Comparison of ENCODE assay signal across 17 cellular contexts in genomic region chr6:27685278-27685677, GRCh38.
DNase-seq lines count a peak whose midpoint lies in the region; ATAC-seq, FAIRE-seq and TF ChIP-seq lines count a peak whose summit lies in the region.
"Had no signal": no experiment of that assay in that cellular context is flagged by ENCODE, and none has a peak within 500 bp of the region (broad histone marks: within the 10 kb centered on the region; RNA-seq: fewer than 3 reads in every experiment).

No MANE protein-coding gene starts in this region.

- no peak for FAIRE-seq in HepG2 (lab: Jason Lieb, UNC)
- FAIRE-seq in GM12878 (lab: Jason Lieb, UNC), result no peak
- no peak for FAIRE-seq in urothelium cell line (lab: Jason Lieb, UNC)
- FAIRE-seq: A549 had no signal

- TF ChIP-seq POLR2A in HepG2 (IDR thresholded peaks at IDR 0.05; ENCODE audit: insufficient read depth in 1 of 2, low read depth in 2 of 2, low read length in 2 of 2) (no peak), right lobe of liver (IDR thresholded peaks at IDR 0.05) (no peak), GM12878 (IDR thresholded peaks at IDR 0.05; ENCODE audit: low read depth, low read length) (no peak)

- peaks cover 29% of the 10 kb centered on the region for H3K4me1 Mint-ChIP-seq in neural crest cell

- peak overlapping the region; percentile 72 for H3K4me3 Mint-ChIP-seq in neural crest cell
- H3K4me3 Mint-ChIP-seq: HFFc6 had no signal

- peaks cover 10% of the 10 kb centered on the region for H3K36me3 Mint-ChIP-seq in neural crest cell (ENCODE audit: low read depth)

- H3K4me1 ChIP-seq in HepG2 (ENCODE audit: insufficient read depth, low read length), result peaks cover 48% of the 10 kb centered on the region
- H3K4me1 ChIP-seq in right lobe of liver, result no peaks in the 10 kb centered on the region
- H3K4me1 ChIP-seq in GM12878 (ENCODE audit: control insufficient read depth, insufficient read depth, low read length), result peaks cover 9% of the 10 kb centered on the region

- H3K27ac Mint-ChIP-seq in neural crest cell (ENCODE audit: unreplicated experiment), result no peak overlapping the region
- H3K27ac Mint-ChIP-seq: HFFc6 had no signal

- ATAC-seq in HepG2 (no peak), right lobe of liver (no peak), GM12878 (no peak), GM19452 (IDR thresholded peaks at IDR 0.05; ENCODE audit: unreplicated experiment) (no peak)

- H2AFZ ChIP-seq in HepG2 (ENCODE audit: low read length), result no peak overlapping the region
- no peak overlapping the region for H2AFZ ChIP-seq in GM12878 (ENCODE audit: control insufficient read depth, low read depth, low read length)

- CTCF ChIA-PET in HepG2 (lab: Yijun Ruan, JAX; ENCODE audit: low intra/inter-chr PET ratio, low total read pairs), result no interaction called here
- CTCF ChIA-PET in GM12878 (lab: Yijun Ruan, JAX), result no interaction called here

- H3K9me3 ChIP-seq in HepG2 (ENCODE audit: low read length) (no peaks in the 10 kb centered on the region), right lobe of liver (no peaks in the 10 kb centered on the region), GM12878 (replicated peaks; ENCODE audit: control insufficient read depth, insufficient read depth, low read length) (no peaks in the 10 kb centered on the region)
- H3K9me3 ChIP-seq: A549, HAP-1 had no signal

- WGBS in HepG2 (ENCODE audit: low lambda C conversion rate), result 58% methylated on average over 8 of the region's 8 CpGs
- WGBS in right lobe of liver (ENCODE audit: insufficient coverage, low coverage, low lambda C conversion rate, missing lambda C conversion rate), result 77% methylated on average over 8 of the region's 8 CpGs
- WGBS in GM12878 (ENCODE audit: insufficient coverage, insufficient replicate concordance, low lambda C conversion rate, missing lambda C conversion rate), result 78% methylated on average over 8 of the region's 8 CpGs

- H3K9me3 Mint-ChIP-seq in neural crest cell, result peaks cover 8% of the 10 kb centered on the region

- H3K27me3 Mint-ChIP-seq in neural crest cell (ENCODE audit: low read depth), result peaks cover 81% of the 10 kb centered on the region

- POLR2A ChIA-PET in HepG2 (lab: Yijun Ruan, JAX) (interaction anchor here (1.6 kb wide), 1 partner anchor 9 kb away, joined by 5 read pairs; no protein-coding TSS in a partner anchor), GM12878 (lab: Charles Lee) (no interaction called here)

- no peak for DNase-seq in HepG2 (ENCODE audit: low spot score)
- no peak for DNase-seq in right lobe of liver
- DNase-seq in GM12878 (ENCODE audit: low read depth, low spot score), result no peak
- DNase-seq in neural crest cell (ENCODE audit: low read depth, low spot score), result no peak
- no peak for DNase-seq in urothelium cell line (ENCODE audit: low spot score)
- DNase-seq in cerebellar cortex (ENCODE audit: low spot score), result no peak
- DNase-seq: AML-193; GOT3; HFFc6; MM.1S; NCI-H2029; NCI-H524 treated with DMSO at 0.1 percent for 48 hours; NK-92 treated with Interleukin-12 subunit alpha and Interleukin-12 subunit beta, amount 100 ng/mL, for 24 hours had no signal

- TF ChIP-seq CTCF in HepG2 (CRISPR knock-in tag; IDR thresholded peaks at IDR 0.05) (no peak), right lobe of liver (IDR thresholded peaks at IDR 0.05) (no peak), GM12878 (IDR thresholded peaks at IDR 0.05 in 2 of 3, conservative IDR thresholded peaks at IDR 0.05 in 1 of 3; ENCODE audit: control insufficient read depth in 2 of 3, extremely low read depth in 1 of 3, insufficient read depth in 1 of 3, low read depth in 3 of 3, low read length in 3 of 3) (no peak), neural crest cell (conservative IDR thresholded peaks at IDR 0.05) (no peak)

- H4K20me1 ChIP-seq in HepG2 (ENCODE audit: insufficient read depth, low read length), result no peaks in the 10 kb centered on the region
- H4K20me1 ChIP-seq in GM12878 (ENCODE audit: control insufficient read depth, insufficient read depth), result no peaks in the 10 kb centered on the region

- RAD21 ChIA-PET in GM12878 (lab: Charles Lee; ENCODE audit: unreplicated experiment), result no interaction called here

- in situ Hi-C loops in HepG2 (cut with HindIII; ENCODE audit: extremely low pct_ligation_motif_present, low pct_unique_long_range_greater_than_20kb), result no loop called here
- in situ Hi-C loops in GM12878 (cut with MboI), result loop anchor here (10.0 kb wide), 1 partner anchor 1370 kb away; no protein-coding TSS in a partner anchor

- H3K36me3 ChIP-seq in HepG2 (replicated peaks in 1 of 2; ENCODE audit: control insufficient read depth in 1 of 2, insufficient read depth in 2 of 2, low read length in 2 of 2), result no peaks in the 10 kb centered on the region
- no peaks in the 10 kb centered on the region for H3K36me3 ChIP-seq in right lobe of liver
- H3K36me3 ChIP-seq in GM12878 (ENCODE audit: control insufficient read depth in 2 of 2, insufficient read depth in 2 of 2, low read length in 1 of 2), result no peaks in the 10 kb centered on the region
- H3K36me3 ChIP-seq: BLaER1 treated with 17β-estradiol and CSF1 and Interleukin-3, amounts not matched to agents 10 nM and 100 nM; HAP-1 had no signal

- SMC1A ChIA-PET in GM12878 (lab: Charles Lee; ENCODE audit: uncharacterized antibody, unreplicated experiment), result interaction anchor here (1.2 kb wide), 1 partner anchor 167 kb away, joined by 3 read pairs; no protein-coding TSS in a partner anchor

- H3K9ac ChIP-seq in HepG2 (ENCODE audit: insufficient read depth, low read depth, low read length) (no peak overlapping the region), GM12878 (ENCODE audit: control insufficient read depth, insufficient read depth, low read length) (no peak overlapping the region)
- H3K9ac ChIP-seq: BLaER1 treated with 17β-estradiol and CSF1 and Interleukin-3, amounts not matched to agents 10 nM and 100 nM had no signal

- H3K27ac ChIP-seq in HepG2 (ENCODE audit: extremely low read length, insufficient read depth, low read length), result no peak overlapping the region
- H3K27ac ChIP-seq in right lobe of liver, result no peak overlapping the region
- no peak overlapping the region for H3K27ac ChIP-seq in GM12878 (ENCODE audit: control insufficient read depth, insufficient read depth)
- H3K27ac ChIP-seq: A549; BLaER1 treated with 17β-estradiol and CSF1 and Interleukin-3, amounts not matched to agents 10 nM and 100 nM had no signal

- TF ChIP-seq RAD21 in HepG2 (CRISPR knock-in tag; IDR thresholded peaks at IDR 0.05) (no peak), GM12878 (IDR thresholded peaks at IDR 0.05; ENCODE audit: insufficient read depth, low read depth, low read length) (no peak)

- no TSS peak for BruUV-seq in HepG2 (replicated peaks; lab: Mats Ljungman, UMichigan)
- BruUV-seq in GM12878 (replicated peaks; lab: Mats Ljungman, UMichigan), result no TSS peak

- H3K27me3 ChIP-seq in HepG2 (ENCODE audit: control insufficient read depth in 1 of 2, insufficient read depth in 2 of 2, low read length in 2 of 2), result no peaks in the 10 kb centered on the region; a peak in 1 of 5 replicates
- H3K27me3 ChIP-seq in right lobe of liver, result peaks cover 0 to 32% of the 10 kb centered on the region in 2 donors
- H3K27me3 ChIP-seq in GM12878 (replicated peaks in 1 of 2; ENCODE audit: control insufficient read depth in 2 of 2, insufficient read depth in 2 of 2, low read length in 1 of 2), result no peaks in the 10 kb centered on the region
- H3K27me3 ChIP-seq: BLaER1 treated with 17β-estradiol and CSF1 and Interleukin-3, amounts not matched to agents 10 nM and 100 nM had no signal

- no peak for TF ChIP-seq EP300 in HepG2 (IDR thresholded peaks at IDR 0.05; ENCODE audit: low read depth in 2 of 2, low read length in 2 of 2)
- no peak for TF ChIP-seq EP300 in HepG2 (CRISPR knock-in tag; IDR thresholded peaks at IDR 0.05; ENCODE audit: borderline replicate concordance)
- no peak for TF ChIP-seq EP300 in GM12878 (IDR thresholded peaks at IDR 0.05; ENCODE audit: borderline replicate concordance in 1 of 2, control insufficient read depth in 1 of 2, low read depth in 2 of 2, low read length in 2 of 2)

- H3K4me3 ChIP-seq in HepG2 (replicated peaks in 1 of 3; ENCODE audit: insufficient read depth in 1 of 3, low read depth in 2 of 3, low read length in 3 of 3) (no peak overlapping the region), right lobe of liver (no peak overlapping the region), GM12878 (no peak overlapping the region)
- H3K4me3 ChIP-seq: BLaER1 treated with 17β-estradiol and CSF1 and Interleukin-3, amounts not matched to agents 10 nM and 100 nM; HAP-1 had no signal

- intact Hi-C loops in HepG2 (cut with micrococcal nuclease; ENCODE audit: unreplicated experiment) (loop anchor here (10.0 kb wide), 1 partner anchor 90 kb away; no protein-coding TSS in a partner anchor), right lobe of liver (cut with DNase I) (no loop called here), GM12878 (cut with micrococcal nuclease; ENCODE audit: unreplicated experiment) (loop anchor here (2.0 to 10.0 kb wide), 3 partner anchors 14 to 498 kb away; a partner anchor contains a TSS)

- peak overlapping the region; percentile 73 for H3K4me2 ChIP-seq in HepG2 (ENCODE audit: low read depth, low read length)
- H3K4me2 ChIP-seq in GM12878 (ENCODE audit: control insufficient read depth, insufficient read depth), result no peak overlapping the region
- H3K4me2 ChIP-seq: BLaER1 treated with 17β-estradiol and CSF1 and Interleukin-3, amounts not matched to agents 10 nM and 100 nM had no signal

- H3K79me2 ChIP-seq in HepG2 (ENCODE audit: insufficient read depth, low read length), result no peaks in the 10 kb centered on the region
- no peaks in the 10 kb centered on the region for H3K79me2 ChIP-seq in GM12878 (ENCODE audit: control insufficient read depth, insufficient read depth, low read length)

TF ChIP-seq in GM12878, 131 proteins besides CTCF, POLR2A, EP300 and RAD21 (continues in another document):
- TF ChIP-seq BCL11A (IDR thresholded peaks at IDR 0.05; ENCODE audit: low read depth, low read length) (no peak), GABPA (IDR thresholded peaks at IDR 0.05; ENCODE audit: low read depth) (no peak), ZBTB33 (IDR thresholded peaks at IDR 0.05) (no peak; the same call in 1 of the 2 replicates)

Comparison
In these comparisons a context has a peak if more than half of its experiments do, and no peak if none do; other contexts are left out.
1. intact Hi-C loops: an anchor here in HepG2 (10.0 kb wide) and GM12878 (2.0 to 10.0 kb wide); none called in right lobe of liver.
2. Of the 75 proteins assayed by ChIP-seq in both HepG2 and GM12878: peak only in HepG2: none; only in GM12878: SKIL; in both: none; in neither: 74.